ENCODE assay signal across 1 cellular context in the genomic region with DNA sequence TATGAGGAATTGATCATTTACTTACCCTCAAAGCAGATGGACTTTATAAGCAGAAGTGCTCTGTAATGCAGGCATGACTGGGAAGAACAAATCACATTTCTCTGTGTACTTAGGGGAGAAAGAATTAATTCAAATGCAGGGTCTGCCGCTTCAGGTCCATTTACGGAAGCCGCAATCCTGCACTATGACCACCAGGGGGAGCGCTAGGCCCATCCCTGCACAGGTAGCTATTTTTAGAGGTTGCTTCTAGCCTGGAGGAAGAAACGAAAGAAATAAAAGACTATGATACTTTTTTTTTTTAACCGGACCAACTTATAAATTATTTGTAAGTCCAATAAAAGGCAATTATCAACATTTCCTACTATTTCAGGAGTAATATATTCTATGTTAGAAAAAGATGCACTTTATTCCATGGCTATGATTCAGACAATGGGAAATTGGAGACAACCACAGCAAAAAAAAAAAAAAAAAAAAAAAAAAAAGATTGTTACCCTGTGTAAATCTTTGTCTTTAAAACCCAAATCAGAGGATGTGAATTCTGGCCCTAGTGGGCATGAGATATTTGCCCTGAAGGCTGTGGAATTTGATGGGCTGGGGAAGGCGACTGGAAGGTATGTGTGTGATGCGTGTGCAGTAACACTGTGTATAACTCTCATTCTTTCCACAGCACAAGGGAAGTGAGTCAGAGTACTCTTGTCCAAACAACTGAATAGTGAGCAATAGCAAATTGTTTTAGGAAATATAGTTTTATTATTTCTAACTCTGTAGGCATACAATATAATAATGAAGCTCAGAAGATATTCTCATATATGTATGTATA.
TF ChIP-seq lines count a peak whose summit lies in the region.

No MANE protein-coding gene starts in this region.

TF ChIP-seq in GM12878, 131 proteins besides CTCF, POLR2A, EP300 and RAD21:
- TF ChIP-seq RCOR1 (conservative IDR thresholded peaks at IDR 0.05; ENCODE audit: low read depth, low read length) (no peak), YY1 (IDR thresholded peaks at IDR 0.05; ENCODE audit: low read depth, low read length) (peak; percentile 73), SP1 (IDR thresholded peaks at IDR 0.05; ENCODE audit: low read depth, low read length) (no peak), MEF2B (IDR thresholded peaks at IDR 0.05; ENCODE audit: partially characterized antibody, poor library complexity, severe bottlenecking) (peak; percentile 82), SMC3 (IDR thresholded peaks at IDR 0.05; ENCODE audit: borderline replicate concordance, low read length) (peak; percentile 91; the same call in 1 of the 2 replicates), RUNX3 (IDR thresholded peaks at IDR 0.05; ENCODE audit: low read length) (peak; percentile 69), NR2C2 (IDR thresholded peaks at IDR 0.05; ENCODE audit: borderline replicate concordance, control insufficient read depth, insufficient read length, low read depth) (no peak), MTA3 (IDR thresholded peaks at IDR 0.05; ENCODE audit: borderline replicate concordance, low read length) (no peak), HSF1 (IDR thresholded peaks at IDR 0.05; ENCODE audit: low read depth, low read length) (no peak), STAT1 (conservative IDR thresholded peaks at IDR 0.05) (no peak), MEF2A (IDR thresholded peaks at IDR 0.05; ENCODE audit: insufficient read depth, low read depth, low read length) (peak; percentile 95), ZNF384 (IDR thresholded peaks at IDR 0.05; ENCODE audit: borderline replicate concordance, low read depth, low read length) (no peak; the same call in 1 of the 2 replicates), BMI1 (IDR thresholded peaks at IDR 0.05; ENCODE audit: borderline replicate concordance) (no peak), KDM1A (IDR thresholded peaks at IDR 0.05; ENCODE audit: borderline replicate concordance) (no peak)
